Comparison of ENCODE assay signal across 14 cellular contexts in genomic region chr15:70236306-70237103, GRCh38.
DNase-seq lines count a peak whose midpoint lies in the region; ATAC-seq and TF ChIP-seq lines count a peak whose summit lies in the region.
"Had no signal": no experiment of that assay in that cellular context is flagged by ENCODE, and none has a peak within 500 bp of the region (broad histone marks: within the 10 kb centered on the region; RNA-seq: fewer than 3 reads in every experiment).

No MANE protein-coding gene starts in this region.

- H3K36me3 ChIP-seq in osteoblast (ENCODE audit: insufficient read depth, low read length): no peaks in the 10 kb centered on the region
- H3K36me3 ChIP-seq: BLaER1 treated with 17β-estradiol and CSF1 and Interleukin-3, amounts not matched to agents 10 nM and 100 nM had no signal

- no peak overlapping the region for H2AFZ ChIP-seq in osteoblast (ENCODE audit: low read length)

- no peak overlapping the region for H3K4me2 ChIP-seq in osteoblast (ENCODE audit: insufficient read depth, low read length)
- H3K4me2 ChIP-seq: BLaER1 treated with 17β-estradiol and CSF1 and Interleukin-3, amounts not matched to agents 10 nM and 100 nM had no signal

- no peak for ATAC-seq in HG03520 (IDR thresholded peaks at IDR 0.05; ENCODE audit: unreplicated experiment)
- ATAC-seq: mucosa of descending colon; stimulated activated memory B cell treated with anti-CD40 and anti-IgM and Interleukin-4, amounts not matched to agents 10 μg/mL and 1 μg/mL and 100 μg/mL, for 72 hours had no signal

- H3K79me2 ChIP-seq in osteoblast (ENCODE audit: insufficient read depth, low read length): no peaks in the 10 kb centered on the region

- H3K9me3 ChIP-seq in osteoblast (ENCODE audit: low read depth, low read length): peaks cover 2% of the 10 kb centered on the region

- H3K4me1 ChIP-seq in osteoblast (ENCODE audit: insufficient read depth, low read length): peaks cover 38% of the 10 kb centered on the region

- no peaks in the 10 kb centered on the region for H4K20me1 ChIP-seq in osteoblast (ENCODE audit: insufficient read depth, low read length)
- H4K20me1 ChIP-seq: BLaER1 treated with 17β-estradiol and CSF1 and Interleukin-3, amounts not matched to agents 10 nM and 100 nM had no signal

- peak overlapping the region; percentile 49 for H3K27ac ChIP-seq in osteoblast (ENCODE audit: low read depth, low read length)
- H3K27ac ChIP-seq: BLaER1 treated with 17β-estradiol and CSF1 and Interleukin-3, amounts not matched to agents 10 nM and 100 nM had no signal

- DNase-seq in activated CD4-positive, alpha-beta T cell treated with anti-CD3 and anti-CD28 coated beads for 48 hours: peak; percentile 47
- no peak for DNase-seq in activated CD4-positive, alpha-beta T cell treated with anti-CD3 and anti-CD28 coated beads, Interleukin-2, amount 50 U/mL, for 4 hours
- peak; percentile 56 for DNase-seq in Jurkat, Clone E6-1 (ENCODE audit: low read depth, low spot score)
- DNase-seq in choroid plexus epithelial cell (ENCODE audit: low read depth): peak; percentile 80
- DNase-seq in osteoblast (ENCODE audit: insufficient read length, low spot score, missing footprints): peak; percentile 85
- no peak for DNase-seq in NOMO-1 treated with dmso at 0.1 percent for 144 hours (lab: John Stamatoyannopoulos, UW; ENCODE audit: unreplicated experiment)
- no peak for DNase-seq in NCI-H526 treated with DMSO at 0.1 percent for 48 hours (lab: John Stamatoyannopoulos, UW)
- DNase-seq: activated CD8-positive, alpha-beta memory T cell treated with anti-CD3 and anti-CD28 coated beads for 24 hours; central memory CD4-positive, alpha-beta T cell; head of caudate nucleus; mucosa of descending colon had no signal

- TF ChIP-seq CTCF in choroid plexus epithelial cell (conservative IDR thresholded peaks at IDR 0.05; ENCODE audit: low read depth, low read length) (no peak), osteoblast (IDR thresholded peaks at IDR 0.05; ENCODE audit: extremely low read depth, low read depth, low read length) (no peak)

- H3K4me3 ChIP-seq in Jurkat, Clone E6-1 (ENCODE audit: low read length): no peak overlapping the region
- H3K4me3 ChIP-seq in choroid plexus epithelial cell (ENCODE audit: low read depth, low read length): no peak overlapping the region
- no peak overlapping the region for H3K4me3 ChIP-seq in osteoblast (ENCODE audit: insufficient read depth, low read length)
- H3K4me3 ChIP-seq: BLaER1 treated with 17β-estradiol and CSF1 and Interleukin-3, amounts not matched to agents 10 nM and 100 nM; mucosa of descending colon had no signal

- H3K27me3 ChIP-seq in osteoblast (ENCODE audit: insufficient read depth, low read length): no peaks in the 10 kb centered on the region

Comparison
In these comparisons a context has a peak if more than half of its experiments do, and no peak if none do; other contexts are left out.
1. DNase-seq: peak in activated CD4-positive, alpha-beta T cell treated with anti-CD3 and anti-CD28 coated beads for 48 hours (single experiment), Jurkat, Clone E6-1 (single experiment), choroid plexus epithelial cell (single experiment) and osteoblast (single experiment); none in activated CD4-positive, alpha-beta T cell treated with anti-CD3 and anti-CD28 coated beads, Interleukin-2, amount 50 U/mL, for 4 hours (0 of 2), NOMO-1 treated with dmso at 0.1 percent for 144 hours (single experiment) and NCI-H526 treated with DMSO at 0.1 percent for 48 hours (single experiment).